In genomic region chrX:120629667-120630537, GRCh38 we compare ENCODE assay signal across 8 cellular contexts. TPM values are rescaled to one million over a fixed set of nuclear protein-coding genes. Genes with fewer than 3 reads are reported as not detected.
DNase-seq lines count a peak whose midpoint lies in the region; ATAC-seq and TF ChIP-seq lines count a peak whose summit lies in the region.

Gene C1GALT1C1 (minus strand): TSS chrX:120630054. CDS start chrX:120627166, 2,888 bp downstream.

- peaks cover 8% of the 10 kb centered on the region for H3K4me1 Mint-ChIP-seq in activated B cell treated with CpG ODN at 0.5 μM for 24 hours

- TF ChIP-seq CTCF in AG04450 (IDR thresholded peaks at IDR 0.05; ENCODE audit: low read depth, low read length) (no peak), activated B cell treated with CpG ODN at 0.5 μM for 24 hours (IDR thresholded peaks at IDR 0.05) (no peak), spleen (IDR thresholded peaks at IDR 0.05 in 8 of 11, conservative IDR thresholded peaks at IDR 0.05 in 3 of 11) (no peak)

- intact Hi-C loops in activated B cell treated with CpG ODN at 0.5 μM for 24 hours (cut with micrococcal nuclease) (loop anchor here (1.0 to 10.0 kb wide), 9 partner anchors 26 to 1165 kb away; partner anchors contain the start of genes MCTS1, SLC25A5 and ZBTB33), spleen (cut with DNase I; ENCODE audit: low total_unique reads) (no loop called here)

- CTCF ChIA-PET in AG04450 (lab: Charles Lee) (no interaction called here), activated B cell treated with CpG ODN at 0.5 μM for 24 hours (lab: Charles Lee) (no interaction called here)

- peak within 1 kb of the TSS; percentile 71 for H3K4me3 ChIP-seq in AG04450 (ENCODE audit: low read depth, low read length)
- peak within 1 kb of the TSS; percentile 31 to 78 (median 56) for H3K4me3 ChIP-seq in spleen

- no peaks in the 10 kb centered on the region for H3K27me3 Mint-ChIP-seq in activated B cell treated with CpG ODN at 0.5 μM for 24 hours

- no peaks in the 10 kb centered on the region for H3K9me3 Mint-ChIP-seq in activated B cell treated with CpG ODN at 0.5 μM for 24 hours

- H3K36me3 ChIP-seq in spleen, result no peaks in the 10 kb centered on the region

- H3K9me3 ChIP-seq in AG04450 (ENCODE audit: control insufficient read depth, insufficient read depth, low read length) (no peaks in the 10 kb centered on the region), spleen (no peaks in the 10 kb centered on the region)

- peaks cover 9% of the 10 kb centered on the region for H3K36me3 Mint-ChIP-seq in activated B cell treated with CpG ODN at 0.5 μM for 24 hours (ENCODE audit: low read depth)

- H3K27ac Mint-ChIP-seq in activated B cell treated with CpG ODN at 0.5 μM for 24 hours, result peak within 1 kb of the TSS; percentile 97

- POLR2A ChIA-PET in AG04450 (lab: Yijun Ruan, JAX) (interaction anchor here (0.8 to 1.0 kb wide), 2 partner anchors 26 to 69 kb away, joined by 3 read pairs; partner anchors contain the start of gene MCTS1), activated B cell treated with CpG ODN at 0.5 μM for 24 hours (lab: Charles Lee) (interaction anchor here (0.6 to 4.6 kb wide), 5 partner anchors 12 to 69 kb away, joined by 3 to 63 read pairs (median 17); partner anchors contain the start of genes CUL4B and MCTS1)

- TF ChIP-seq POLR2A in spleen (IDR thresholded peaks at IDR 0.05), result peak in 1 of 3 donors; percentile 26

- H3K27me3 ChIP-seq in AG04450 (ENCODE audit: control insufficient read depth, insufficient read depth, low read length), result no peaks in the 10 kb centered on the region
- no peaks in the 10 kb centered on the region for H3K27me3 ChIP-seq in spleen (replicated peaks in 1 of 7)

- H3K4me1 ChIP-seq in spleen, result peaks cover 8 to 37% (median 16%) of the 10 kb centered on the region in 6 donors

- DNase-seq in AG04450 (ENCODE audit: low read depth, low spot score) (peak; percentile 64), NCI-H226 (peak; percentile 85), activated B cell treated with CpG ODN at 0.5 μM for 24 hours (peak; percentile 80), caudate nucleus (lab: John Stamatoyannopoulos, UW) (peak; percentile 9 to 94 (median 81)), inferior parietal cortex (ENCODE audit: extremely low spot score) (peak; percentile 78), spleen (peak; percentile 97)

- ATAC-seq in GM18909 (IDR thresholded peaks at IDR 0.05; ENCODE audit: poor library complexity, unreplicated experiment) (peak; percentile 97), HG03175 (IDR thresholded peaks at IDR 0.05; ENCODE audit: unreplicated experiment) (peak; percentile 96), activated B cell treated with CpG ODN at 0.5 μM for 24 hours (ENCODE audit: low read depth) (peak; percentile 92)

- H3K27ac ChIP-seq in AG04450 (ENCODE audit: low read depth, low read length), result peak within 1 kb of the TSS; percentile 77
- H3K27ac ChIP-seq in caudate nucleus (ENCODE audit: low read depth, low read length), result peak within 1 kb of the TSS; percentile 86
- peak within 1 kb of the TSS; percentile 84 to 96 (median 94) for H3K27ac ChIP-seq in spleen

- H3K4me3 Mint-ChIP-seq in activated B cell treated with CpG ODN at 0.5 μM for 24 hours, result peak within 1 kb of the TSS; percentile 93

- WGBS in spleen, 5 donors, result 0 to 39% (median 1%) methylated on average over 13 to 68 of the region's 68 CpGs

RNA-seq across cellular contexts. Expression of gene C1GALT1C1, which starts in this region (rescaled TPM):
- 24.6 and 33.6 TPM in 2 replicates for polyA plus RNA-seq in AG04450 (2011; rRNA removed)
- polyA minus RNA-seq in AG04450 (2011; rRNA and poly(A)+ RNA removed), result 4.9 and 8.2 TPM in 2 replicates
- total RNA-seq in activated B cell treated with CpG ODN at 0.5 μM for 24 hours, result 8.2 and 8.7 TPM in 2 replicates
- total RNA-seq in spleen, result 10 to 100 TPM; 16.1 to 29.7 (median 16.6) TPM
- polyA plus RNA-seq in spleen, result 10 to 100 TPM in 2 of 3 donors, 1 to 10 TPM in 1; 7.0 to 12.7 (median 11.6) TPM

Comparison
In these comparisons a context has a peak if more than half of its experiments do, and no peak if none do; other contexts are left out.
1. Peak in every context shown above with its lines: DNase-seq, ATAC-seq, H3K4me3 ChIP-seq and H3K27ac ChIP-seq.